In genomic region chr14:102906616-102907302, GRCh38 we compare ENCODE assay signal across 23 cellular contexts. TPM values are rescaled to one million over a fixed set of nuclear protein-coding genes. Genes with fewer than 3 reads are reported as not detected.
"Had no signal": no experiment of that assay in that cellular context is flagged by ENCODE, and none has a peak within 500 bp of the region (broad histone marks: within the 10 kb centered on the region; RNA-seq: fewer than 3 reads in every experiment).

No MANE protein-coding gene starts in this region.

- DNase-seq: activated CD4-positive, alpha-beta T cell treated with anti-CD3 and anti-CD28 coated beads for 36 hours; activated CD4-positive, alpha-beta T cell treated with anti-CD3 and anti-CD28 coated beads, Interleukin-2, amount 50 U/mL, for 4 hours; activated CD4-positive, CD25-positive, alpha-beta regulatory T cell; activated CD8-positive, alpha-beta memory T cell treated with anti-CD3 and anti-CD28 coated beads for 24 hours; activated gamma-delta T cell; activated naive CD4-positive, alpha-beta T cell treated with anti-CD3 and anti-CD28 coated beads, Interleukin-2, amount 50 U/mL, for 16 hours; amniotic stem cell; central memory CD4-positive, alpha-beta T cell; dermis blood vessel endothelial cell; effector CD4-positive, alpha-beta T cell; foreskin keratinocyte; mesenchymal stem cell; natural killer cell; occipital lobe; stimulated activated CD4-positive, alpha-beta T cell treated with anti-CD3 and anti-CD28 coated beads, Interleukin-15, amount 100 ng/mL, for 24 hours; stimulated activated CD4-positive, alpha-beta T cell treated with anti-CD3 and anti-CD28 coated beads, Interleukin-2, amount 100 ng/mL, for 24 hours; trophoblast cell; uterus had no signal

- H3K4me2 ChIP-seq: neural progenitor cell had no signal

- H3K36me3 ChIP-seq: uterus had no signal

- H3K9me3 ChIP-seq: esophagus muscularis mucosa, left lung, lower lobe of right lung, thoracic aorta, uterus had no signal

- H3K4me3 ChIP-seq: esophagus muscularis mucosa, left lung, lower lobe of right lung, neural progenitor cell, thoracic aorta, uterus had no signal

- H2AFZ ChIP-seq: neural progenitor cell had no signal

- H3K4me1 ChIP-seq: esophagus muscularis mucosa, foreskin keratinocyte, left lung, lower lobe of right lung, neural progenitor cell, uterus had no signal

- H3K27ac ChIP-seq: esophagus muscularis mucosa, foreskin keratinocyte, left lung, lower lobe of right lung, neural progenitor cell, thoracic aorta, uterus had no signal

- H3K27me3 ChIP-seq: esophagus muscularis mucosa, foreskin keratinocyte, left lung, neural progenitor cell, uterus had no signal

- H3K9ac ChIP-seq: neural progenitor cell had no signal

RNA-seq across cellular contexts. Expression of gene AMN, which starts 15.7 kb away (rescaled TPM):
- total RNA-seq: dermis blood vessel endothelial cell, occipital lobe had no signal
